23 cellular contexts compared by ENCODE assay signal in the genomic region with DNA sequence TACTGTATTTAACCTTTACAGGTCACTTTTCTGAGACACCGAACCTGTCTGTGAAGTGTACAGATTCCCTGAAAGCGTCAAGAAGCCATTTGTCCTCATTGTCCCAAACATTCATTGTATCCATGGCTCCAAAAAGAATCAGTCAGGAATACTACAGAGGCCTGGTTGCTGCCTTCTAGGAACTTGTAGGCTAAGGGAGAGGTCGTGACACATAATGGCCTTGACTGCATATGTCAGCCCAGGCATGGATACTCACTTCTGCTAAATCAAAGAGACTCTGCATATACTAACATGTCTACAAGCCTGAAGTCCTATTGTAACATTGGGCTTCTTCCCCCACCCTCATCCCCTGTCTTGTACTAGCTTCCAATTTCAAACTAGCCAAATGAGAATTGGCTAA. TPM values are rescaled to one million over a fixed set of nuclear protein-coding genes. Genes with fewer than 3 reads are reported as not detected.
"Had no signal": no experiment of that assay in that cellular context is flagged by ENCODE, and none has a peak within 500 bp of the region (broad histone marks: within the 10 kb centered on the region; RNA-seq: fewer than 3 reads in every experiment).

No MANE protein-coding gene starts in this region.

- H3K27ac Mint-ChIP-seq: activated B cell treated with CpG ODN at 0.5 μM for 24 hours; activated CD4-positive, alpha-beta T cell treated with anti-CD3 and anti-CD28 coated beads, Interleukin-2, amount 10 ng/mL, durations not matched to agents 24 days and 14 days; activated naive CD4-positive, alpha-beta T cell treated with anti-CD3 and anti-CD28 coated beads, Interleukin-2, amount 50 U/mL, for 72 hours; activated naive CD8-positive, alpha-beta T cell treated with anti-CD3 and anti-CD28 coated beads, Interleukin-2, amount 50 U/mL, for 24 hours; T-helper 1 cell treated with Interleukin-12 subunit alpha and Interleukin-12 subunit beta and Interleukin-4 antibody, amounts not matched to agents 30 μg/mL and 1 μg/mL, for 36 hours had no signal

- H3K4me2 ChIP-seq: PC-9 had no signal

- H3K9me3 ChIP-seq: ascending aorta, body of pancreas had no signal

- DNase-seq: activated B cell treated with CpG ODN at 0.5 μM for 24 hours; activated CD4-positive, alpha-beta T cell treated with anti-CD3 and anti-CD28 coated beads for 1 hour; activated CD4-positive, alpha-beta T cell treated with anti-CD3 and anti-CD28 coated beads, Interleukin-2, amount 10 ng/mL, durations not matched to agents 24 days and 14 days; activated CD4-positive, alpha-beta T cell treated with anti-CD3 and anti-CD28 coated beads, Interleukin-2, amount 50 U/mL, for 48 hours; activated effector memory CD4-positive, alpha-beta T cell treated with anti-CD3 and anti-CD28 coated beads, Interleukin-2, amount 50 U/mL, for 16 hours; activated naive CD4-positive, alpha-beta T cell treated with Interleukin-2 at 50 U/mL for 16 hours; activated naive CD8-positive, alpha-beta T cell treated with anti-CD3 and anti-CD28 coated beads, Interleukin-2, amount 50 U/mL, for 24 hours; activated T-cell treated with anti-CD3 and anti-CD28 coated beads, Interleukin-2, amount 50 U/mL, for 4 hours; amniotic stem cell; body of pancreas; central memory CD4-positive, alpha-beta T cell; NCI-H1105 treated with DMSO at 0.1 percent for 48 hours; NCI-H1436 treated with DMSO at 0.1 percent for 48 hours; NCI-H187; NCI-H2081; NCI-H446; NCI-H524; PC-9; SHP77 treated with DMSO at 0.1 percent for 48 hours; T-helper 9 cell had no signal

- H3K4me3 ChIP-seq: ascending aorta, body of pancreas, PC-9 had no signal

- H2AFZ ChIP-seq: PC-9 had no signal

- H3K4me3 Mint-ChIP-seq: activated B cell treated with CpG ODN at 0.5 μM for 24 hours; activated CD4-positive, alpha-beta T cell treated with anti-CD3 and anti-CD28 coated beads, Interleukin-2, amount 10 ng/mL, durations not matched to agents 24 days and 14 days; activated naive CD8-positive, alpha-beta T cell treated with anti-CD3 and anti-CD28 coated beads, Interleukin-2, amount 50 U/mL, for 24 hours; activated T-cell treated with anti-CD3 and anti-CD28 coated beads, Interleukin-2, amount 50 U/mL, for 4 hours; T-helper 1 cell treated with Interleukin-12 subunit alpha and Interleukin-12 subunit beta and Interleukin-4 antibody, amounts not matched to agents 30 μg/mL and 1 μg/mL, for 36 hours had no signal

- H3K4me1 ChIP-seq: ascending aorta, body of pancreas had no signal

- H3K36me3 ChIP-seq: ascending aorta had no signal

- H3K4me1 Mint-ChIP-seq: activated CD4-positive, alpha-beta T cell treated with anti-CD3 and anti-CD28 coated beads, Interleukin-2, amount 10 ng/mL, durations not matched to agents 24 days and 14 days; activated naive CD8-positive, alpha-beta T cell treated with anti-CD3 and anti-CD28 coated beads, Interleukin-2, amount 50 U/mL, for 24 hours had no signal

- H3K27me3 ChIP-seq: ascending aorta, body of pancreas had no signal

- ATAC-seq: activated naive CD4-positive, alpha-beta T cell treated with anti-CD3 and anti-CD28 coated beads, Interleukin-2, amount 50 U/mL, for 72 hours; activated naive CD8-positive, alpha-beta T cell treated with anti-CD3 and anti-CD28 coated beads, Interleukin-2, amount 50 U/mL, for 24 hours; activated T-cell treated with anti-CD3 and anti-CD28 coated beads, Interleukin-2, amount 50 U/mL, for 4 hours; body of pancreas had no signal

- H3K9me3 Mint-ChIP-seq: activated B cell treated with CpG ODN at 0.5 μM for 24 hours; activated CD4-positive, alpha-beta T cell treated with anti-CD3 and anti-CD28 coated beads, Interleukin-2, amount 10 ng/mL, durations not matched to agents 24 days and 14 days; activated naive CD4-positive, alpha-beta T cell treated with anti-CD3 and anti-CD28 coated beads, Interleukin-2, amount 50 U/mL, for 72 hours; activated naive CD8-positive, alpha-beta T cell treated with anti-CD3 and anti-CD28 coated beads, Interleukin-2, amount 50 U/mL, for 24 hours; activated T-cell treated with anti-CD3 and anti-CD28 coated beads, Interleukin-2, amount 50 U/mL, for 4 hours; T-helper 1 cell treated with Interleukin-12 subunit alpha and Interleukin-12 subunit beta and Interleukin-4 antibody, amounts not matched to agents 30 μg/mL and 1 μg/mL, for 36 hours had no signal

- H3K27ac ChIP-seq: ascending aorta, body of pancreas, PC-9 had no signal

- H3K36me3 Mint-ChIP-seq: activated naive CD4-positive, alpha-beta T cell treated with anti-CD3 and anti-CD28 coated beads, Interleukin-2, amount 50 U/mL, for 72 hours had no signal

RNA-seq across cellular contexts. Expression of a gene that starts 40.2 kb away (rescaled TPM):
- total RNA-seq: activated B cell treated with CpG ODN at 0.5 μM for 24 hours; activated CD4-positive, alpha-beta T cell treated with anti-CD3 and anti-CD28 coated beads, Interleukin-2, amount 10 ng/mL, durations not matched to agents 24 days and 14 days had no signal
